In the genomic region with DNA sequence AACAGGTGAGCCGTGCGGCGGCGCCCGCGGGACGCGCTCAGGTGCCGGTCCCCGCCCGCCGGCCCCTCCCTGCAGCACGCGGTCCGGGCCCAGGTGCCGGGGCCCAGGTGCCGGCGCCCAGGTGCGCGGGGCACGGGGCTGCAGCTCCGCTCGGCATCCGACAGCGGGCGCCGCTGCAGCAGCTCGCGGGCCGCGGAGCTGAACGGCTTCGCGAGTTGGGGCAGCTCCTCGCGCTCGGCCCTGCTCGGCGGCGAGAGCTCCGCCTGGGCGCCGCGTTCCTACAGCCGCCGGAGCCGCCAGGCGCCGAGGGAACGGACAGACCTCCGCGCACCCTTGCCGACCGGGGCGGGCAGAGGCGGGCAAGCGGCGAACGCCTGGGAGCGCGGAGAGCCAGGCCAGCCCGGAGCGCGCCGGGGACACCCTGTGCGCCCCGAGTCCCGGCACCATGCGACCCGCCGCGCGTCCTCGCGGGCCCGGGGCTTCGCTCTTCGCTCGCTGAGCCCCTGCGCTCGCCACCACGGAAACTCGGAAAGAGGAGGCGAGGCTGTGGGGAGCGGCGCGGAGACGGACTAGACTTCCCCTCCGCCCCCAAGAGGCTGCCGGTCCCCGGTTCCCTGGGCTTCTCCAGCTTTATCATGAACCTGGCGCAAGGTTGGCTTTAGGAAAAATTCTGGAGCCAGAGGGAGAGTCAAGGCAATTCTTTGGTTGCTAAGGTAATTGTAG, we compare ENCODE assay signal across 8 cellular contexts. TPM values are rescaled to one million over a fixed set of nuclear protein-coding genes. Genes with fewer than 3 reads are reported as not detected.
DNase-seq lines count a peak whose midpoint lies in the region; ATAC-seq lines count a peak whose summit lies in the region.

A gene (plus strand): TSS at position 201 of the 723 bp plus-strand sequence.

- H3K4me3 Mint-ChIP-seq in activated CD8-positive, alpha-beta memory T cell treated with anti-CD3 and anti-CD28 coated beads, Interleukin-2, amount 10 ng/mL, durations not matched to agents 7 days and 5 days, result peak within 1 kb of the TSS; percentile 3

- no peaks in the 10 kb centered on the region for H3K36me3 ChIP-seq in HUES64 (ENCODE audit: insufficient read depth, low read length)

- peak within 1 kb of the TSS; percentile 48 for H3K4me3 ChIP-seq in HUES64 (ENCODE audit: low read length)

- no peaks in the 10 kb centered on the region for H3K9me3 Mint-ChIP-seq in activated CD8-positive, alpha-beta memory T cell treated with anti-CD3 and anti-CD28 coated beads, Interleukin-2, amount 10 ng/mL, durations not matched to agents 7 days and 5 days (ENCODE audit: low read depth)

- H3K9ac ChIP-seq in HUES64 (ENCODE audit: low read depth, low read length), result peak within 1 kb of the TSS; percentile 69

- H3K27me3 ChIP-seq in HUES64 (ENCODE audit: insufficient read depth, low read length), result peaks cover 53% of the 10 kb centered on the region

- under 1% methylated on average over 92 of the region's 92 CpGs for WGBS in HUES64

- DNase-seq in GM03348 (ENCODE audit: low spot score) (peak; percentile 38), Right ventricle myocardium superior (peak; percentile 47), posterior cingulate gyrus (peak in 9 of 10 donors; percentile 9 to 88 (median 38)), SHP77 treated with DMSO at 0.1 percent for 48 hours (lab: John Stamatoyannopoulos, UW) (no peak), cortex of kidney (lab: John Stamatoyannopoulos, UW) (no peak)
- DNase-seq in activated CD8-positive, alpha-beta memory T cell treated with anti-CD3 and anti-CD28 coated beads, Interleukin-2, amount 10 ng/mL, durations not matched to agents 7 days and 5 days, result no peak

- peak; percentile 58 for ATAC-seq in activated CD8-positive, alpha-beta memory T cell treated with anti-CD3 and anti-CD28 coated beads, Interleukin-2, amount 10 ng/mL, durations not matched to agents 7 days and 5 days
- peak; percentile 92 for ATAC-seq in Right ventricle myocardium superior (ENCODE audit: poor library complexity)
- ATAC-seq in HG02588 (IDR thresholded peaks at IDR 0.05; ENCODE audit: unreplicated experiment), result no peak

- H3K4me1 ChIP-seq in HUES64 (ENCODE audit: insufficient read depth, low read length), result peaks cover 3% of the 10 kb centered on the region; the same call in 1 of the 2 replicates

- H3K27ac ChIP-seq in HUES64 (ENCODE audit: low read depth, low read length), result no peak within 1 kb of the TSS

- no peaks in the 10 kb centered on the region for H3K36me3 Mint-ChIP-seq in activated CD8-positive, alpha-beta memory T cell treated with anti-CD3 and anti-CD28 coated beads, Interleukin-2, amount 10 ng/mL, durations not matched to agents 7 days and 5 days

- CTCF ChIA-PET in activated CD8-positive, alpha-beta memory T cell treated with anti-CD3 and anti-CD28 coated beads, Interleukin-2, amount 10 ng/mL, durations not matched to agents 7 days and 5 days (lab: Charles Lee), result interaction anchor here (0.6 to 1.0 kb wide), 3 partner anchors 15 to 1975 kb away, joined by 3 to 5 read pairs (median 3); no protein-coding TSS in a partner anchor

- H3K4me1 Mint-ChIP-seq in activated CD8-positive, alpha-beta memory T cell treated with anti-CD3 and anti-CD28 coated beads, Interleukin-2, amount 10 ng/mL, durations not matched to agents 7 days and 5 days, result peaks cover 16% of the 10 kb centered on the region

- intact Hi-C loops in Right ventricle myocardium superior (cut with DNase I) (loop anchor here (1.0 kb wide), 1 partner anchor 360 kb away; no protein-coding TSS in a partner anchor), posterior cingulate gyrus (cut with DNase I) (loop anchor here (5.0 kb wide), 2 partner anchors 360 to 490 kb away; no protein-coding TSS in a partner anchor)

- no peaks in the 10 kb centered on the region for H3K9me3 ChIP-seq in HUES64 (ENCODE audit: insufficient read depth, low read depth, low read length)

- peaks cover 60% of the 10 kb centered on the region for H3K27me3 Mint-ChIP-seq in activated CD8-positive, alpha-beta memory T cell treated with anti-CD3 and anti-CD28 coated beads, Interleukin-2, amount 10 ng/mL, durations not matched to agents 7 days and 5 days

- no peak within 1 kb of the TSS for H3K27ac Mint-ChIP-seq in activated CD8-positive, alpha-beta memory T cell treated with anti-CD3 and anti-CD28 coated beads, Interleukin-2, amount 10 ng/mL, durations not matched to agents 7 days and 5 days

RNA-seq across cellular contexts. Expression of the gene that starts here (rescaled TPM):
- 1.1 TPM for polyA plus RNA-seq in HUES64 (2013, experiment 1 of 2)
- 1.6 TPM for polyA plus RNA-seq in HUES64 (2013, experiment 2 of 2)
- 1 to 10 TPM; 1.5 to 3.1 TPM for total RNA-seq in activated CD8-positive, alpha-beta memory T cell treated with anti-CD3 and anti-CD28 coated beads, Interleukin-2, amount 10 ng/mL, durations not matched to agents 7 days and 5 days
- total RNA-seq in Right ventricle myocardium superior, result 26.1 TPM

Comparison
In these comparisons a context has a peak if more than half of its experiments do, and no peak if none do; other contexts are left out.
1. DNase-seq: peak in GM03348 (single experiment), Right ventricle myocardium superior (single experiment) and posterior cingulate gyrus (9 of 10); none in activated CD8-positive, alpha-beta memory T cell treated with anti-CD3 and anti-CD28 coated beads, Interleukin-2, amount 10 ng/mL, durations not matched to agents 7 days and 5 days (single experiment), SHP77 treated with DMSO at 0.1 percent for 48 hours (single experiment) and cortex of kidney (single experiment).